ENCODE assay signal across 25 cellular contexts in genomic region chr13:21347753-21348318, GRCh38.
"Had no signal": no experiment of that assay in that cellular context is flagged by ENCODE, and none has a peak within 500 bp of the region (broad histone marks: within the 10 kb centered on the region; RNA-seq: fewer than 3 reads in every experiment).

No MANE protein-coding gene starts in this region.

- H3K9me3 ChIP-seq: testis, vagina had no signal

- H3K27me3 ChIP-seq: foreskin keratinocyte, neural progenitor cell, testis, vagina had no signal

- H3K4me1 ChIP-seq: foreskin keratinocyte, neural progenitor cell, testis, vagina had no signal

- H3K36me3 Mint-ChIP-seq: activated CD8-positive, alpha-beta memory T cell treated with anti-CD3 and anti-CD28 coated beads, Interleukin-2, amount 10 ng/mL, durations not matched to agents 7 days and 5 days; brain; mesothelial cell of epicardium; naive thymus-derived CD8-positive, alpha-beta T cell; neural progenitor cell; stimulated activated naive B cell treated with anti-CD40 and anti-IgM and Interleukin-4, amounts not matched to agents 10 μg/mL and 1 μg/mL and 100 μg/mL, for 72 hours had no signal

- H3K27ac Mint-ChIP-seq: activated CD4-positive, alpha-beta T cell treated with anti-CD3 and anti-CD28 coated beads, Interleukin-2, amount 10 ng/mL, durations not matched to agents 24 days and 14 days; activated CD8-positive, alpha-beta memory T cell treated with anti-CD3 and anti-CD28 coated beads, Interleukin-2, amount 10 ng/mL, durations not matched to agents 7 days and 5 days; activated CD8-positive, alpha-beta T cell treated with anti-CD3 and anti-CD28 coated beads for 36 hours; activated naive CD8-positive, alpha-beta T cell treated with anti-CD3 and anti-CD28 coated beads, Interleukin-2, amount 50 U/mL, for 24 hours; mesothelial cell of epicardium; stimulated activated naive B cell treated with anti-CD40 and anti-IgM and Interleukin-4, amounts not matched to agents 10 μg/mL and 1 μg/mL and 100 μg/mL, for 72 hours had no signal

- H3K4me3 Mint-ChIP-seq: activated CD4-positive, alpha-beta T cell treated with anti-CD3 and anti-CD28 coated beads, Interleukin-2, amount 10 ng/mL, durations not matched to agents 24 days and 14 days; activated CD8-positive, alpha-beta memory T cell treated with anti-CD3 and anti-CD28 coated beads, Interleukin-2, amount 10 ng/mL, durations not matched to agents 7 days and 5 days; activated CD8-positive, alpha-beta T cell treated with anti-CD3 and anti-CD28 coated beads for 36 hours; activated naive CD8-positive, alpha-beta T cell treated with anti-CD3 and anti-CD28 coated beads, Interleukin-2, amount 50 U/mL, for 24 hours; brain; mesothelial cell of epicardium; naive thymus-derived CD8-positive, alpha-beta T cell; neural progenitor cell; stimulated activated naive B cell treated with anti-CD40 and anti-IgM and Interleukin-4, amounts not matched to agents 10 μg/mL and 1 μg/mL and 100 μg/mL, for 72 hours had no signal

- H3K9ac ChIP-seq: neural progenitor cell had no signal

- H3K4me1 Mint-ChIP-seq: mesothelial cell of epicardium, neural progenitor cell had no signal

- ATAC-seq: activated CD4-positive, CD25-positive, alpha-beta regulatory T cell treated with anti-CD3 and anti-CD28 coated beads, Interleukin-2, amount 50 U/mL, for 24 hours; activated CD8-positive, alpha-beta memory T cell treated with anti-CD3 and anti-CD28 coated beads, Interleukin-2, amount 10 ng/mL, durations not matched to agents 7 days and 5 days; activated CD8-positive, alpha-beta T cell treated with anti-CD3 and anti-CD28 coated beads for 36 hours; activated naive CD8-positive, alpha-beta T cell treated with anti-CD3 and anti-CD28 coated beads, Interleukin-2, amount 50 U/mL, for 24 hours; foreskin keratinocyte; left ventricle myocardium superior; naive thymus-derived CD8-positive, alpha-beta T cell; stimulated activated naive B cell treated with anti-CD40 and anti-IgM and Interleukin-4, amounts not matched to agents 10 μg/mL and 1 μg/mL and 100 μg/mL, for 72 hours had no signal

- H2AFZ ChIP-seq: neural progenitor cell had no signal

- H3K27ac ChIP-seq: foreskin keratinocyte, neural progenitor cell, testis, vagina had no signal

- DNase-seq: activated CD4-positive, alpha-beta T cell treated with anti-CD3 and anti-CD28 coated beads, Interleukin-2, amount 10 ng/mL, durations not matched to agents 24 days and 14 days; activated CD8-positive, alpha-beta memory T cell treated with anti-CD3 and anti-CD28 coated beads, Interleukin-2, amount 10 ng/mL, durations not matched to agents 7 days and 5 days; activated CD8-positive, alpha-beta T cell treated with anti-CD3 and anti-CD28 coated beads for 36 hours; activated gamma-delta T cell; activated naive CD4-positive, alpha-beta T cell treated with anti-CD3 and anti-CD28 coated beads, Interleukin-2, amount 50 U/mL, for 16 hours; activated naive CD8-positive, alpha-beta T cell treated with anti-CD3 and anti-CD28 coated beads, Interleukin-2, amount 50 U/mL, for 24 hours; activated T-cell treated with anti-CD3 and anti-CD28 coated beads for 4 hours; anterior cingulate cortex; caudate nucleus; dermis blood vessel endothelial cell; effector CD8-positive, alpha-beta T cell; foreskin keratinocyte; left ventricle myocardium superior; mammary epithelial cell; naive thymus-derived CD8-positive, alpha-beta T cell; stimulated activated CD4-positive, alpha-beta T cell treated with anti-CD3 and anti-CD28 coated beads, Interleukin-2, amount 100 ng/mL, for 48 hours; stimulated activated CD8-positive, alpha-beta memory T cell treated with anti-CD3 and anti-CD28 coated beads, Interleukin-4, amount 100 ng/mL, for 48 hours; stimulated activated naive B cell treated with anti-CD40 and anti-IgM and Interleukin-4, amounts not matched to agents 10 μg/mL and 1 μg/mL and 100 μg/mL, for 72 hours; testis; trophoblast cell had no signal

- H3K4me2 ChIP-seq: neural progenitor cell had no signal

- H3K9me3 Mint-ChIP-seq: activated CD4-positive, alpha-beta T cell treated with anti-CD3 and anti-CD28 coated beads, Interleukin-2, amount 10 ng/mL, durations not matched to agents 24 days and 14 days; activated CD8-positive, alpha-beta T cell treated with anti-CD3 and anti-CD28 coated beads for 36 hours; activated naive CD8-positive, alpha-beta T cell treated with anti-CD3 and anti-CD28 coated beads, Interleukin-2, amount 50 U/mL, for 24 hours; brain; mesothelial cell of epicardium; naive thymus-derived CD8-positive, alpha-beta T cell; neural progenitor cell; stimulated activated naive B cell treated with anti-CD40 and anti-IgM and Interleukin-4, amounts not matched to agents 10 μg/mL and 1 μg/mL and 100 μg/mL, for 72 hours had no signal

- H3K27me3 Mint-ChIP-seq: activated CD4-positive, alpha-beta T cell treated with anti-CD3 and anti-CD28 coated beads, Interleukin-2, amount 10 ng/mL, durations not matched to agents 24 days and 14 days; activated CD8-positive, alpha-beta memory T cell treated with anti-CD3 and anti-CD28 coated beads, Interleukin-2, amount 10 ng/mL, durations not matched to agents 7 days and 5 days; activated CD8-positive, alpha-beta T cell treated with anti-CD3 and anti-CD28 coated beads for 36 hours; activated naive CD8-positive, alpha-beta T cell treated with anti-CD3 and anti-CD28 coated beads, Interleukin-2, amount 50 U/mL, for 24 hours; brain; naive thymus-derived CD8-positive, alpha-beta T cell; stimulated activated naive B cell treated with anti-CD40 and anti-IgM and Interleukin-4, amounts not matched to agents 10 μg/mL and 1 μg/mL and 100 μg/mL, for 72 hours had no signal

- H3K36me3 ChIP-seq: neural progenitor cell, vagina had no signal

- H3K4me3 ChIP-seq: neural progenitor cell, testis, vagina had no signal
